In the genomic region with DNA sequence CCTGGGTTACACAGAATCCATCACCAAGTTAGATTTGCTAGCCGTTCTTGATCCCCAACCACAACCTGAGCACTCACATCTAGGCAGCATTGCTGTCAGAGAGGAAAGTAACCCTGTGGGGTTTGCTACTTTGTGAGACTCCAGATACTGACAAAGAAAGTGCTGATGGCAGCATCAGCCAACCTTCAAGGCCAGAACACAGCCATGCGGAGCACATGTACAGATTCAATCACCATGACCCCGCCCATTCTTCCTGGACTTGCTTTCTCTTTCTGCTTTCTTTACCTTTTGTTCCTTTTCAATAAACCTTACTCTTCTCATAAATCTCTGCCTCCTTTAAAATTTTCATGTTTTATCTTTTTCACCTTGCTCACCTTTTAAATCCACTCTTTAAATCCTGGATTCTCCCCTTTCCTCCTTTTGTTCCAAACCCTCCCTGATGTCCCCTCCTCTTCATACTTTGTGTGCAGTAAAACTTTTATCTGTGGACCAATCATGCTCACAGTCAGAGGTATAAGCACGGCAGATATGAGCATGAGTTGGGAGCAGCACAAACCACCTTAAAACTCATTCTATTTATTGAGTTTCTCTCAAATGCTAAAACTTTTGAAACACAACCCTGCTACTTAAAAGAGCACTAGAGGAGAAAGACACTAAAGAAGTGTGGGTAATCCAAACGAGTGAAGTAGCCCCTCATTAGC, we compare ENCODE assay signal across 11 cellular contexts. TPM values are rescaled to one million over a fixed set of nuclear protein-coding genes. Genes with fewer than 3 reads are reported as not detected.
DNase-seq lines count a peak whose midpoint lies in the region; ATAC-seq lines count a peak whose summit lies in the region.
"Had no signal": no experiment of that assay in that cellular context is flagged by ENCODE, and none has a peak within 500 bp of the region (broad histone marks: within the 10 kb centered on the region; RNA-seq: fewer than 3 reads in every experiment).

No MANE protein-coding gene starts in this region.

- H3K36me3 Mint-ChIP-seq in IgD-negative memory B cell: no peaks in the 10 kb centered on the region
- peaks cover 71% of the 10 kb centered on the region for H3K36me3 Mint-ChIP-seq in activated T-helper 17 cell treated with anti-CD3 and anti-CD28 coated beads, Interleukin-2, amount 50 U/mL, for 72 hours (ENCODE audit: low read depth)

- H3K4me1 Mint-ChIP-seq in IgD-negative memory B cell: peaks cover 10 to 22% (median 13%) of the 10 kb centered on the region in 3 donors
- H3K4me1 Mint-ChIP-seq in activated T-helper 17 cell treated with anti-CD3 and anti-CD28 coated beads, Interleukin-2, amount 50 U/mL, for 72 hours: peaks cover 39% of the 10 kb centered on the region
- H3K4me1 Mint-ChIP-seq in stimulated activated naive CD8-positive, alpha-beta T cell treated with anti-CD3 and anti-CD28 coated beads, Interleukin-15, amount 100 ng/mL, for 72 hours: peaks cover 46% of the 10 kb centered on the region
- H3K4me1 Mint-ChIP-seq: neural crest cell had no signal

- H3K4me3 Mint-ChIP-seq in IgD-negative memory B cell: peak overlapping the region in 2 of 4 donors; percentile 67 to 78
- peak overlapping the region; percentile 78 for H3K4me3 Mint-ChIP-seq in activated T-helper 17 cell treated with anti-CD3 and anti-CD28 coated beads, Interleukin-2, amount 50 U/mL, for 72 hours
- peak overlapping the region; percentile 1 to 23 for H3K4me3 Mint-ChIP-seq in stimulated activated naive CD8-positive, alpha-beta T cell treated with anti-CD3 and anti-CD28 coated beads, Interleukin-15, amount 100 ng/mL, for 72 hours
- H3K4me3 Mint-ChIP-seq: neural crest cell had no signal

- no peak for DNase-seq in left lobe of liver (ENCODE audit: low spot score)
- DNase-seq in stimulated activated naive CD8-positive, alpha-beta T cell treated with anti-CD3 and anti-CD28 coated beads, Interleukin-15, amount 100 ng/mL, for 72 hours: no peak
- DNase-seq: foreskin melanocyte, GDM1 had no signal

- H3K9me3 Mint-ChIP-seq in IgD-negative memory B cell: no peaks in the 10 kb centered on the region
- no peaks in the 10 kb centered on the region for H3K9me3 Mint-ChIP-seq in activated T-helper 17 cell treated with anti-CD3 and anti-CD28 coated beads, Interleukin-2, amount 50 U/mL, for 72 hours
- no peaks in the 10 kb centered on the region for H3K9me3 Mint-ChIP-seq in stimulated activated naive CD8-positive, alpha-beta T cell treated with anti-CD3 and anti-CD28 coated beads, Interleukin-15, amount 100 ng/mL, for 72 hours
- H3K9me3 Mint-ChIP-seq: neural crest cell had no signal

- ATAC-seq in activated T-helper 17 cell treated with anti-CD3 and anti-CD28 coated beads, Interleukin-2, amount 50 U/mL, for 72 hours (replicated peaks): peak; percentile 57
- ATAC-seq in left lobe of liver: peak; percentile 39
- no peak for ATAC-seq in stimulated activated naive CD8-positive, alpha-beta T cell treated with anti-CD3 and anti-CD28 coated beads, Interleukin-15, amount 100 ng/mL, for 72 hours
- no peak for ATAC-seq in HG03439 (IDR thresholded peaks at IDR 0.05; ENCODE audit: unreplicated experiment)
- ATAC-seq in HG03139 (IDR thresholded peaks at IDR 0.05; ENCODE audit: unreplicated experiment): no peak
- ATAC-seq in GM21526 (IDR thresholded peaks at IDR 0.05; ENCODE audit: low FRiP score, unreplicated experiment): no peak
- ATAC-seq in GM21737 (IDR thresholded peaks at IDR 0.05; ENCODE audit: unreplicated experiment): no peak

- no peaks in the 10 kb centered on the region for H3K27me3 Mint-ChIP-seq in IgD-negative memory B cell
- no peaks in the 10 kb centered on the region for H3K27me3 Mint-ChIP-seq in activated T-helper 17 cell treated with anti-CD3 and anti-CD28 coated beads, Interleukin-2, amount 50 U/mL, for 72 hours
- no peaks in the 10 kb centered on the region for H3K27me3 Mint-ChIP-seq in stimulated activated naive CD8-positive, alpha-beta T cell treated with anti-CD3 and anti-CD28 coated beads, Interleukin-15, amount 100 ng/mL, for 72 hours

- H3K27ac Mint-ChIP-seq in IgD-negative memory B cell: peak overlapping the region in 2 of 3 donors; percentile 82 to 87
- peak overlapping the region; percentile 85 for H3K27ac Mint-ChIP-seq in activated T-helper 17 cell treated with anti-CD3 and anti-CD28 coated beads, Interleukin-2, amount 50 U/mL, for 72 hours
- H3K27ac Mint-ChIP-seq in stimulated activated naive CD8-positive, alpha-beta T cell treated with anti-CD3 and anti-CD28 coated beads, Interleukin-15, amount 100 ng/mL, for 72 hours: peak overlapping the region in 1 of 2 donors; percentile 70

RNA-seq across cellular contexts. Expression of gene CERS5, which starts 21.9 kb away (rescaled TPM):
- 30.7 TPM for polyA plus RNA-seq in IgD-negative memory B cell
- total RNA-seq in activated T-helper 17 cell treated with anti-CD3 and anti-CD28 coated beads, Interleukin-2, amount 50 U/mL, for 72 hours: 10 to 100 TPM; 72.0 to 77.6 TPM
- 6.5 TPM for total RNA-seq in left lobe of liver

Comparison
In these comparisons a context has a peak if more than half of its experiments do, and no peak if none do; other contexts are left out.
1. ATAC-seq: peak in activated T-helper 17 cell treated with anti-CD3 and anti-CD28 coated beads, Interleukin-2, amount 50 U/mL, for 72 hours (single experiment) and left lobe of liver (single experiment); none in stimulated activated naive CD8-positive, alpha-beta T cell treated with anti-CD3 and anti-CD28 coated beads, Interleukin-15, amount 100 ng/mL, for 72 hours (single experiment), HG03439 (single experiment), HG03139 (single experiment), GM21526 (single experiment) and GM21737 (single experiment).